ENCODE assay signal across 25 cellular contexts in genomic region chr16:78794581-78795300, GRCh38.
DNase-seq lines count a peak whose midpoint lies in the region; ATAC-seq and TF ChIP-seq lines count a peak whose summit lies in the region.
"Had no signal": no experiment of that assay in that cellular context is flagged by ENCODE, and none has a peak within 500 bp of the region (broad histone marks: within the 10 kb centered on the region; RNA-seq: fewer than 3 reads in every experiment).

No MANE protein-coding gene starts in this region.

- H3K27ac Mint-ChIP-seq in activated CD8-positive, alpha-beta T cell treated with anti-CD3 and anti-CD28 coated beads for 36 hours = peak overlapping the region; percentile 6
- no peak overlapping the region for H3K27ac Mint-ChIP-seq in activated naive CD4-positive, alpha-beta T cell treated with anti-CD3 and anti-CD28 coated beads, Interleukin-2, amount 10 ng/mL, durations not matched to agents 7 days and 5 days
- H3K27ac Mint-ChIP-seq: memory B cell, progenitor cell of endocrine pancreas had no signal

- H3K9me3 Mint-ChIP-seq in activated CD8-positive, alpha-beta T cell treated with anti-CD3 and anti-CD28 coated beads for 36 hours = no peaks in the 10 kb centered on the region
- H3K9me3 Mint-ChIP-seq in activated naive CD4-positive, alpha-beta T cell treated with anti-CD3 and anti-CD28 coated beads, Interleukin-2, amount 10 ng/mL, durations not matched to agents 7 days and 5 days = no peaks in the 10 kb centered on the region
- H3K9me3 Mint-ChIP-seq: memory B cell had no signal

- TF ChIP-seq POLR2A in heart left ventricle (IDR thresholded peaks at IDR 0.05) = no peak

- H3K27me3 Mint-ChIP-seq in activated CD8-positive, alpha-beta T cell treated with anti-CD3 and anti-CD28 coated beads for 36 hours = no peaks in the 10 kb centered on the region
- H3K27me3 Mint-ChIP-seq in activated naive CD4-positive, alpha-beta T cell treated with anti-CD3 and anti-CD28 coated beads, Interleukin-2, amount 10 ng/mL, durations not matched to agents 7 days and 5 days = no peaks in the 10 kb centered on the region
- H3K27me3 Mint-ChIP-seq: memory B cell, progenitor cell of endocrine pancreas had no signal

- no peaks in the 10 kb centered on the region for H3K36me3 Mint-ChIP-seq in activated CD8-positive, alpha-beta T cell treated with anti-CD3 and anti-CD28 coated beads for 36 hours (ENCODE audit: low read depth)
- H3K36me3 Mint-ChIP-seq in activated naive CD4-positive, alpha-beta T cell treated with anti-CD3 and anti-CD28 coated beads, Interleukin-2, amount 10 ng/mL, durations not matched to agents 7 days and 5 days = no peaks in the 10 kb centered on the region
- H3K36me3 Mint-ChIP-seq: memory B cell had no signal

- peaks cover 16% of the 10 kb centered on the region for H3K4me1 Mint-ChIP-seq in activated CD8-positive, alpha-beta T cell treated with anti-CD3 and anti-CD28 coated beads for 36 hours (ENCODE audit: low read depth)
- peaks cover 13% of the 10 kb centered on the region for H3K4me1 Mint-ChIP-seq in activated naive CD4-positive, alpha-beta T cell treated with anti-CD3 and anti-CD28 coated beads, Interleukin-2, amount 10 ng/mL, durations not matched to agents 7 days and 5 days

- H3K27me3 ChIP-seq in heart left ventricle (no peaks in the 10 kb centered on the region), left ventricle myocardium inferior (ENCODE audit: low read depth) (no peaks in the 10 kb centered on the region)
- H3K27me3 ChIP-seq: BLaER1, brain microvascular endothelial cell, gastrocnemius medialis, hepatocyte, neutrophil, tibial nerve had no signal

- peak; percentile 32 to 84 (median 77) for ATAC-seq in heart left ventricle
- peak; percentile 40 for ATAC-seq in activated CD8-positive, alpha-beta T cell treated with anti-CD3 and anti-CD28 coated beads for 36 hours
- ATAC-seq in left ventricle myocardium superior = peak; percentile 68
- ATAC-seq: gastrocnemius medialis, sciatic nerve had no signal

- CTCF ChIA-PET in activated CD8-positive, alpha-beta T cell treated with anti-CD3 and anti-CD28 coated beads for 36 hours (lab: Charles Lee) = interaction anchor here (1.0 kb wide), 1 partner anchor 16 kb away, joined by 4 read pairs; no protein-coding TSS in a partner anchor
- CTCF ChIA-PET in activated naive CD4-positive, alpha-beta T cell treated with anti-CD3 and anti-CD28 coated beads, Interleukin-2, amount 10 ng/mL, durations not matched to agents 7 days and 5 days (lab: Charles Lee) = interaction anchor here (1.3 kb wide), 1 partner anchor 24 kb away, joined by 3 read pairs; no protein-coding TSS in a partner anchor

- DNase-seq in heart left ventricle (no peak), left ventricle myocardium inferior (no peak), left ventricle myocardium superior (no peak), activated gamma-delta T cell treated with Interleukin-2 at 50 U/mL for 16 hours (no peak), medulla oblongata (ENCODE audit: extremely low spot score) (no peak)
- DNase-seq in activated CD8-positive, alpha-beta T cell treated with anti-CD3 and anti-CD28 coated beads for 36 hours = peak; percentile 17
- no peak for DNase-seq in activated naive CD4-positive, alpha-beta T cell treated with anti-CD3 and anti-CD28 coated beads, Interleukin-2, amount 10 ng/mL, durations not matched to agents 7 days and 5 days
- DNase-seq: activated naive CD4-positive, alpha-beta T cell treated with anti-CD3 and anti-CD28 coated beads, Interleukin-2, amount 50 U/mL, for 16 hours; amygdala; brain microvascular endothelial cell; Caco-2; gastrocnemius medialis; NCI-H748 treated with DMSO at 0.1 percent for 48 hours; SHP77; stimulated activated CD4-positive, alpha-beta T cell treated with anti-CD3 and anti-CD28 coated beads, Interleukin-4, amount 100 ng/mL, for 24 hours; T-helper 9 cell had no signal

- POLR2A ChIA-PET in activated CD8-positive, alpha-beta T cell treated with anti-CD3 and anti-CD28 coated beads for 36 hours (lab: Charles Lee) = interaction anchor here (0.6 kb wide), 1 partner anchor 796 kb away, joined by 3 read pairs; no protein-coding TSS in a partner anchor

- H3K27ac ChIP-seq in heart left ventricle = no peak overlapping the region
- no peak overlapping the region for H3K27ac ChIP-seq in left ventricle myocardium inferior (replicated peaks)
- H3K27ac ChIP-seq: BLaER1, brain microvascular endothelial cell, gastrocnemius medialis, neutrophil, tibial nerve, VCaP had no signal

- intact Hi-C loops in heart left ventricle (cut with DNase I) = no loop called here
- intact Hi-C loops in left ventricle myocardium inferior (cut with micrococcal nuclease) = no loop called here
- intact Hi-C loops in activated CD8-positive, alpha-beta T cell treated with anti-CD3 and anti-CD28 coated beads for 36 hours (cut with micrococcal nuclease) = no loop called here
- intact Hi-C loops in left ventricle myocardium superior (cut with micrococcal nuclease) = no loop called here

- H3K9me3 ChIP-seq in heart left ventricle (no peaks in the 10 kb centered on the region), left ventricle myocardium inferior (replicated peaks) (no peaks in the 10 kb centered on the region)
- H3K9me3 ChIP-seq: BLaER1, gastrocnemius medialis, HAP-1, neutrophil, tibial nerve had no signal

- H3K4me3 Mint-ChIP-seq in activated CD8-positive, alpha-beta T cell treated with anti-CD3 and anti-CD28 coated beads for 36 hours = no peak overlapping the region
- no peak overlapping the region for H3K4me3 Mint-ChIP-seq in activated naive CD4-positive, alpha-beta T cell treated with anti-CD3 and anti-CD28 coated beads, Interleukin-2, amount 10 ng/mL, durations not matched to agents 7 days and 5 days
- H3K4me3 Mint-ChIP-seq: memory B cell had no signal

- peaks cover 0 to 8% (median 0%) of the 10 kb centered on the region in 12 donors for H3K4me1 ChIP-seq in heart left ventricle
- no peaks in the 10 kb centered on the region for H3K4me1 ChIP-seq in left ventricle myocardium inferior
- H3K4me1 ChIP-seq: BLaER1, gastrocnemius medialis, HAP-1, tibial nerve had no signal

- H3K36me3 ChIP-seq in heart left ventricle (no peaks in the 10 kb centered on the region), left ventricle myocardium inferior (no peaks in the 10 kb centered on the region)
- H3K36me3 ChIP-seq: BLaER1, brain microvascular endothelial cell, gastrocnemius medialis, HAP-1, neutrophil, tibial nerve had no signal

- 47 to 56% (median 53%) methylated on average over 6 of the region's 6 CpGs for WGBS in heart left ventricle, 4 donors

- H3K4me3 ChIP-seq in heart left ventricle (no peak overlapping the region), left ventricle myocardium inferior (no peak overlapping the region)
- H3K4me3 ChIP-seq: BLaER1, gastrocnemius medialis, HAP-1, hepatocyte, tibial nerve had no signal

- TF ChIP-seq CTCF in heart left ventricle (IDR thresholded peaks at IDR 0.05) = no peak
- no peak for TF ChIP-seq CTCF in left ventricle myocardium inferior (IDR thresholded peaks at IDR 0.05; ENCODE audit: borderline replicate concordance)
- no peak for TF ChIP-seq CTCF in activated CD8-positive, alpha-beta T cell treated with anti-CD3 and anti-CD28 coated beads for 36 hours (IDR thresholded peaks at IDR 0.05)
